In the genomic region with DNA sequence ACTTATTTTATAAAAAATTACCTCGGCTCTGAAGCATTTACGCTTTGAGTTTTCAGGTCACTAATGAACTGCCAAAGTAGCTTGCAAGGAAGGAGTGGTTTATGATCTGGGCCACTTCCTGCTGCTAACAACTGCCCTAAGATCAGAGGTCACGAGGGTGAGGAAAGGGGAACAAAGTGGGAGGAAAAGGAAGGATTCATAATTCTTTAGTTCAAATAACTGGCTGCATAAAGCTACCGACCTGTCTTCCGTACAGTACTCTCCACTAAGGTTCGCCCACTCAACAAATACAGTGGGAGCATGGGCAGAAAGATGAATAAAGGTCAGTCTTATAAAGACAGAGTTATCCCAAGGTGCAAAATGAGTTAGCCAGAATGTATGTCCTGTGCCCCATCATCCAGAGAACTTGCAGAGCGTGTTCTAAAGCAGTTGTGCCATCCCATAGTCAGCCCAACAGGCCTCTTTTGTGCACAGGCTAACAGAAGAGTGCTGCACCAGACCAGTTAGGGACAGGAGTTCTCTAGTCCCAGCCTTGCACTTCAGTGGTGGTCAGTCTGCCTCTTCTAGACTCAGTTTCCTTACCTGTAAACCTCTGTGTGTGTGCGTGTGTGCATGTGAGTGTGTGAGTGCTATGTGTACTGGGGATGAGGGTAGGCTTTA, we compare ENCODE assay signal across 9 cellular contexts.
DNase-seq lines count a peak whose midpoint lies in the region; ATAC-seq and TF ChIP-seq lines count a peak whose summit lies in the region.
"Had no signal": no experiment of that assay in that cellular context is flagged by ENCODE, and none has a peak within 500 bp of the region (broad histone marks: within the 10 kb centered on the region; RNA-seq: fewer than 3 reads in every experiment).

No MANE protein-coding gene starts in this region.

- peak overlapping the region; percentile 77 for H3K18ac ChIP-seq in trophoblast cell (ENCODE audit: low read length)

- H3K4me3 ChIP-seq in KMS-11 (IDR thresholded peaks at IDR 0.05; ENCODE audit: insufficient read depth, low read depth, low read length) (no peak overlapping the region), duodenal mucosa (ENCODE audit: low read depth in 1 of 2, low read length in 2 of 2) (peak overlapping the region in 1 of 2 donors; percentile 12), trophoblast cell (ENCODE audit: low read depth, low read length) (no peak overlapping the region)

- peak overlapping the region; percentile 19; the same call in 1 of the 2 replicates for H3K4me2 ChIP-seq in KMS-11
- no peak overlapping the region for H3K4me2 ChIP-seq in trophoblast cell (ENCODE audit: low read length)

- TF ChIP-seq CTCF in KMS-11 (conservative IDR thresholded peaks at IDR 0.05; ENCODE audit: low read depth, low read length), result no peak

- DNase-seq in trophoblast cell (peak in 1 of 2 donors; percentile 52), HuH-7 (ENCODE audit: low spot score) (no peak), occipital lobe (lab: John Stamatoyannopoulos, UW) (no peak), RKO (ENCODE audit: low spot score) (no peak), AG08395 (ENCODE audit: low spot score) (no peak)

- no peak overlapping the region for H3K23ac ChIP-seq in trophoblast cell (ENCODE audit: low read length)

- peak overlapping the region; percentile 84 for H2AK5ac ChIP-seq in trophoblast cell (ENCODE audit: low read length)

- peak; percentile 60 for ATAC-seq in GM18909 (IDR thresholded peaks at IDR 0.05; ENCODE audit: poor library complexity, unreplicated experiment)
- ATAC-seq: HCT116 had no signal

- H4K91ac ChIP-seq in trophoblast cell (ENCODE audit: low read depth, low read length), result no peak overlapping the region

- H3K79me1 ChIP-seq in trophoblast cell (ENCODE audit: low read length), result peaks cover 9% of the 10 kb centered on the region

- no peaks in the 10 kb centered on the region for H4K20me1 ChIP-seq in KMS-11 (ENCODE audit: insufficient read depth)

- H3K27me3 ChIP-seq in KMS-11 (ENCODE audit: insufficient read depth, low read depth) (no peaks in the 10 kb centered on the region), duodenal mucosa (ENCODE audit: control insufficient read depth in 1 of 2, insufficient read depth in 2 of 2, low read length in 2 of 2) (no peaks in the 10 kb centered on the region), trophoblast cell (ENCODE audit: insufficient read depth, low read length) (no peaks in the 10 kb centered on the region)

- H3K27ac ChIP-seq in KMS-11 (no peak overlapping the region), duodenal mucosa (ENCODE audit: low read depth, low read length) (peak overlapping the region; percentile 13), trophoblast cell (ENCODE audit: low read depth, low read length) (peak overlapping the region; percentile 73)

- peaks cover 29% of the 10 kb centered on the region for H3K4me1 ChIP-seq in KMS-11 (ENCODE audit: low read depth, poor library complexity, severe bottlenecking)
- H3K4me1 ChIP-seq in duodenal mucosa (ENCODE audit: control insufficient read depth in 1 of 2, insufficient read depth in 2 of 2, low read length in 2 of 2), result peaks cover 61 to 76% of the 10 kb centered on the region in 2 donors
- peaks cover 27 to 41% of the 10 kb centered on the region in 2 experiments for H3K4me1 ChIP-seq in trophoblast cell (ENCODE audit: control insufficient read depth in 1 of 2, insufficient read depth in 2 of 2, low read length in 2 of 2)

- H3K9ac ChIP-seq in KMS-11 (no peak overlapping the region), duodenal mucosa (ENCODE audit: low read depth in 1 of 2, low read length in 2 of 2) (peak overlapping the region; percentile 0 to 1), trophoblast cell (ENCODE audit: low read length) (no peak overlapping the region)

- no CpG with 5 or more reads among the region's 8 CpGs for WGBS in trophoblast cell (ENCODE audit: extremely low coverage, insufficient coverage, insufficient read length)

- H3K9me3 ChIP-seq in duodenal mucosa (ENCODE audit: control insufficient read depth in 1 of 2, low read length in 2 of 2) (no peaks in the 10 kb centered on the region), trophoblast cell (ENCODE audit: insufficient read depth, low read depth, low read length) (no peaks in the 10 kb centered on the region)

- H4K8ac ChIP-seq in trophoblast cell (ENCODE audit: low read depth, low read length), result no peak overlapping the region

- H2BK12ac ChIP-seq in trophoblast cell (ENCODE audit: low read length), result peak overlapping the region; percentile 57

- no peaks in the 10 kb centered on the region for H3K36me3 ChIP-seq in KMS-11 (ENCODE audit: insufficient read depth)
- H3K36me3 ChIP-seq in duodenal mucosa (ENCODE audit: control insufficient read depth in 1 of 2, insufficient read depth in 2 of 2, low read length in 2 of 2), result peaks cover 0 to 6% of the 10 kb centered on the region in 2 donors
- peaks cover 0 to 4% of the 10 kb centered on the region in 2 experiments for H3K36me3 ChIP-seq in trophoblast cell (ENCODE audit: control insufficient read depth in 1 of 2, insufficient read depth in 2 of 2, low read length in 2 of 2)

- no peak overlapping the region for H2AFZ ChIP-seq in KMS-11 (ENCODE audit: low read depth)
- H2AFZ ChIP-seq in trophoblast cell (ENCODE audit: insufficient read depth, low read length, poor library complexity), result no peak overlapping the region

- peak overlapping the region; percentile 60 for H2BK5ac ChIP-seq in trophoblast cell (ENCODE audit: low read depth, low read length, poor library complexity)

- peaks cover 18% of the 10 kb centered on the region; the same call in 1 of the 2 replicates for H3K79me2 ChIP-seq in KMS-11 (ENCODE audit: insufficient read depth, low read depth)
- H3K79me2 ChIP-seq in trophoblast cell (ENCODE audit: control insufficient read depth, insufficient read depth, low read length, poor library complexity), result peaks cover 12% of the 10 kb centered on the region

- no peak overlapping the region for H3K14ac ChIP-seq in trophoblast cell (ENCODE audit: low read length)

- no peak overlapping the region for H2BK120ac ChIP-seq in trophoblast cell (ENCODE audit: insufficient read depth, low read length, poor library complexity)

- peak overlapping the region; percentile 10 for H3K4ac ChIP-seq in trophoblast cell (ENCODE audit: low read depth, low read length)

- H4K12ac ChIP-seq in trophoblast cell (ENCODE audit: low read depth, low read length), result no peak overlapping the region

Comparison
In these comparisons a context has a peak if more than half of its experiments do, and no peak if none do; other contexts are left out.
1. H3K9ac ChIP-seq: peak in duodenal mucosa (2 of 2); none in KMS-11 (single experiment) and trophoblast cell (single experiment).